ENCODE assay signal across 1 cellular context in the genomic region with DNA sequence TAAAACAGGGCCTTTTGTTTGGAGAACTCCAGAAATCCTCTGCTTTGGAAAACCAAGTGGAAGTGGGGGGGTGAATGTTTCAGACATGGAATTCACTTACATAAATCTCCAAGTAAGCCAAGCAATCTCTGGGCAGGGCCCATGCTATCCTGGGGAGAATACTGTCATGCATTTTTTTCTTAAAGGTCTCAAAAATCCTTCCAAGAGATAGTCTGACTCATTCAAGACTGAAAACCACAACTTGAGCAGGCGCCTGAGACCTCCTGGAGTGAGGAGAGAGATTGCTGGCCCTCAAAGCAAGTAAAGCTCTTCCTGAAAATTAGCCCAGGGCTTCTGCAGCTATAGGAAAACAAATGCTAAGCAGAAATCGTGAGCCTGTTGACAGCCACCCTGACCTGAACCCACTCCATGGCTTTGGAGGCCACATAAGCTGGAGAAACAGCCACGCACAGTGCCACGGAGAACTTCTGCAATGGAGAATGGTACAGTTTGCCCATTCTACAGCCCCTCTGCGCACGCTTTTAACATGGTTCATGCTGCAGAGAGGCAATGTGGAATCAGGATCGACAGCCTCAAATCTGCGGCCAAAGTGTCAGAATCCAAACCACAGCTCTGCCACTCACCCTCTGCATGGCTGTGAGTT.
TF ChIP-seq lines count a peak whose summit lies in the region.

No MANE protein-coding gene starts in this region.

TF ChIP-seq in SK-N-SH, 30 proteins besides CTCF, POLR2A, EP300 and RAD21 (continued from another document):
- TF ChIP-seq, protein P1, sequence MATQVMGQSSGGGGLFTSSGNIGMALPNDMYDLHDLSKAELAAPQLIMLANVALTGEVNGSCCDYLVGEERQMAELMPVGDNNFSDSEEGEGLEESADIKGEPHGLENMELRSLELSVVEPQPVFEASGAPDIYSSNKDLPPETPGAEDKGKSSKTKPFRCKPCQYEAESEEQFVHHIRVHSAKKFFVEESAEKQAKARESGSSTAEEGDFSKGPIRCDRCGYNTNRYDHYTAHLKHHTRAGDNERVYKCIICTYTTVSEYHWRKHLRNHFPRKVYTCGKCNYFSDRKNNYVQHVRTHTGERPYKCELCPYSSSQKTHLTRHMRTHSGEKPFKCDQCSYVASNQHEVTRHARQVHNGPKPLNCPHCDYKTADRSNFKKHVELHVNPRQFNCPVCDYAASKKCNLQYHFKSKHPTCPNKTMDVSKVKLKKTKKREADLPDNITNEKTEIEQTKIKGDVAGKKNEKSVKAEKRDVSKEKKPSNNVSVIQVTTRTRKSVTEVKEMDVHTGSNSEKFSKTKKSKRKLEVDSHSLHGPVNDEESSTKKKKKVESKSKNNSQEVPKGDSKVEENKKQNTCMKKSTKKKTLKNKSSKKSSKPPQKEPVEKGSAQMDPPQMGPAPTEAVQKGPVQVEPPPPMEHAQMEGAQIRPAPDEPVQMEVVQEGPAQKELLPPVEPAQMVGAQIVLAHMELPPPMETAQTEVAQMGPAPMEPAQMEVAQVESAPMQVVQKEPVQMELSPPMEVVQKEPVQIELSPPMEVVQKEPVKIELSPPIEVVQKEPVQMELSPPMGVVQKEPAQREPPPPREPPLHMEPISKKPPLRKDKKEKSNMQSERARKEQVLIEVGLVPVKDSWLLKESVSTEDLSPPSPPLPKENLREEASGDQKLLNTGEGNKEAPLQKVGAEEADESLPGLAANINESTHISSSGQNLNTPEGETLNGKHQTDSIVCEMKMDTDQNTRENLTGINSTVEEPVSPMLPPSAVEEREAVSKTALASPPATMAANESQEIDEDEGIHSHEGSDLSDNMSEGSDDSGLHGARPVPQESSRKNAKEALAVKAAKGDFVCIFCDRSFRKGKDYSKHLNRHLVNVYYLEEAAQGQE (IDR thresholded peaks at IDR 0.05; ENCODE audit: low read depth, low read length): no peak
- TF ChIP-seq ELF1 (IDR thresholded peaks at IDR 0.05) (no peak), TEAD4 (IDR thresholded peaks at IDR 0.05; ENCODE audit: borderline replicate concordance, insufficient read depth) (no peak; the same call in 1 of the 2 replicates), TAF1 (IDR thresholded peaks at IDR 0.05; ENCODE audit: borderline replicate concordance, low read depth, low read length) (no peak), RCOR1 (IDR thresholded peaks at IDR 0.05; ENCODE audit: low read length) (no peak), GABPA (IDR thresholded peaks at IDR 0.05; ENCODE audit: low read depth) (no peak), RFX5 (IDR thresholded peaks at IDR 0.05; ENCODE audit: low read length) (no peak), POLR2AphosphoS5 (IDR thresholded peaks at IDR 0.05; ENCODE audit: low read depth, low read length) (no peak), EZH2phosphoT487 (IDR thresholded peaks at IDR 0.05; ENCODE audit: borderline replicate concordance, low read depth) (no peak), CHD2 (IDR thresholded peaks at IDR 0.05; ENCODE audit: low read length, partially characterized antibody) (no peak), MEF2A (IDR thresholded peaks at IDR 0.05; ENCODE audit: borderline replicate concordance, low read depth) (no peak), JUND (IDR thresholded peaks at IDR 0.05) (peak; percentile 78), FOXJ3 (CRISPR knock-in tag; IDR thresholded peaks at IDR 0.05) (no peak), MXI1 (IDR thresholded peaks at IDR 0.05; ENCODE audit: low read depth, low read length) (no peak), FOXM1 (IDR thresholded peaks at IDR 0.05; ENCODE audit: low read depth) (no peak), SIN3A (IDR thresholded peaks at IDR 0.05; ENCODE audit: borderline replicate concordance, low read depth, low read length) (no peak), NFIC (IDR thresholded peaks at IDR 0.05; ENCODE audit: borderline replicate concordance) (peak; percentile 68), TCF12 (IDR thresholded peaks at IDR 0.05) (peak; percentile 78)
- TF ChIP-seq, protein P2, sequence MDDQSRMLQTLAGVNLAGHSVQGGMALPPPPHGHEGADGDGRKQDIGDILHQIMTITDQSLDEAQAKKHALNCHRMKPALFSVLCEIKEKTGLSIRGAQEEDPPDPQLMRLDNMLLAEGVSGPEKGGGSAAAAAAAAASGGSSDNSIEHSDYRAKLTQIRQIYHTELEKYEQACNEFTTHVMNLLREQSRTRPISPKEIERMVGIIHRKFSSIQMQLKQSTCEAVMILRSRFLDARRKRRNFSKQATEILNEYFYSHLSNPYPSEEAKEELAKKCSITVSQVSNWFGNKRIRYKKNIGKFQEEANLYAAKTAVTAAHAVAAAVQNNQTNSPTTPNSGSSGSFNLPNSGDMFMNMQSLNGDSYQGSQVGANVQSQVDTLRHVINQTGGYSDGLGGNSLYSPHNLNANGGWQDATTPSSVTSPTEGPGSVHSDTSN (IDR thresholded peaks at IDR 0.05): peak; percentile 73
- TF ChIP-seq, protein P3, sequence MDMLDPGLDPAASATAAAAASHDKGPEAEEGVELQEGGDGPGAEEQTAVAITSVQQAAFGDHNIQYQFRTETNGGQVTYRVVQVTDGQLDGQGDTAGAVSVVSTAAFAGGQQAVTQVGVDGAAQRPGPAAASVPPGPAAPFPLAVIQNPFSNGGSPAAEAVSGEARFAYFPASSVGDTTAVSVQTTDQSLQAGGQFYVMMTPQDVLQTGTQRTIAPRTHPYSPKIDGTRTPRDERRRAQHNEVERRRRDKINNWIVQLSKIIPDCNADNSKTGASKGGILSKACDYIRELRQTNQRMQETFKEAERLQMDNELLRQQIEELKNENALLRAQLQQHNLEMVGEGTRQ (IDR thresholded peaks at IDR 0.05; ENCODE audit: borderline replicate concordance, low read depth, low read length): no peak
- TF ChIP-seq, protein P4, sequence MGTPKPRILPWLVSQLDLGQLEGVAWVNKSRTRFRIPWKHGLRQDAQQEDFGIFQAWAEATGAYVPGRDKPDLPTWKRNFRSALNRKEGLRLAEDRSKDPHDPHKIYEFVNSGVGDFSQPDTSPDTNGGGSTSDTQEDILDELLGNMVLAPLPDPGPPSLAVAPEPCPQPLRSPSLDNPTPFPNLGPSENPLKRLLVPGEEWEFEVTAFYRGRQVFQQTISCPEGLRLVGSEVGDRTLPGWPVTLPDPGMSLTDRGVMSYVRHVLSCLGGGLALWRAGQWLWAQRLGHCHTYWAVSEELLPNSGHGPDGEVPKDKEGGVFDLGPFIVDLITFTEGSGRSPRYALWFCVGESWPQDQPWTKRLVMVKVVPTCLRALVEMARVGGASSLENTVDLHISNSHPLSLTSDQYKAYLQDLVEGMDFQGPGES (IDR thresholded peaks at IDR 0.05; ENCODE audit: low read depth, low read length): no peak
- TF ChIP-seq, protein P5, sequence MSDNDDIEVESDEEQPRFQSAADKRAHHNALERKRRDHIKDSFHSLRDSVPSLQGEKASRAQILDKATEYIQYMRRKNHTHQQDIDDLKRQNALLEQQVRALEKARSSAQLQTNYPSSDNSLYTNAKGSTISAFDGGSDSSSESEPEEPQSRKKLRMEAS (IDR thresholded peaks at IDR 0.05; ENCODE audit: low read depth): no peak
- TF ChIP-seq, protein P6, sequence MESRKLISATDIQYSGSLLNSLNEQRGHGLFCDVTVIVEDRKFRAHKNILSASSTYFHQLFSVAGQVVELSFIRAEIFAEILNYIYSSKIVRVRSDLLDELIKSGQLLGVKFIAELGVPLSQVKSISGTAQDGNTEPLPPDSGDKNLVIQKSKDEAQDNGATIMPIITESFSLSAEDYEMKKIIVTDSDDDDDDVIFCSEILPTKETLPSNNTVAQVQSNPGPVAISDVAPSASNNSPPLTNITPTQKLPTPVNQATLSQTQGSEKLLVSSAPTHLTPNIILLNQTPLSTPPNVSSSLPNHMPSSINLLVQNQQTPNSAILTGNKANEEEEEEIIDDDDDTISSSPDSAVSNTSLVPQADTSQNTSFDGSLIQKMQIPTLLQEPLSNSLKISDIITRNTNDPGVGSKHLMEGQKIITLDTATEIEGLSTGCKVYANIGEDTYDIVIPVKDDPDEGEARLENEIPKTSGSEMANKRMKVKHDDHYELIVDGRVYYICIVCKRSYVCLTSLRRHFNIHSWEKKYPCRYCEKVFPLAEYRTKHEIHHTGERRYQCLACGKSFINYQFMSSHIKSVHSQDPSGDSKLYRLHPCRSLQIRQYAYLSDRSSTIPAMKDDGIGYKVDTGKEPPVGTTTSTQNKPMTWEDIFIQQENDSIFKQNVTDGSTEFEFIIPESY (IDR thresholded peaks at IDR 0.05; ENCODE audit: borderline replicate concordance, low read depth): no peak
